Comparison of ENCODE assay signal across 1 cellular context in the genomic region with DNA sequence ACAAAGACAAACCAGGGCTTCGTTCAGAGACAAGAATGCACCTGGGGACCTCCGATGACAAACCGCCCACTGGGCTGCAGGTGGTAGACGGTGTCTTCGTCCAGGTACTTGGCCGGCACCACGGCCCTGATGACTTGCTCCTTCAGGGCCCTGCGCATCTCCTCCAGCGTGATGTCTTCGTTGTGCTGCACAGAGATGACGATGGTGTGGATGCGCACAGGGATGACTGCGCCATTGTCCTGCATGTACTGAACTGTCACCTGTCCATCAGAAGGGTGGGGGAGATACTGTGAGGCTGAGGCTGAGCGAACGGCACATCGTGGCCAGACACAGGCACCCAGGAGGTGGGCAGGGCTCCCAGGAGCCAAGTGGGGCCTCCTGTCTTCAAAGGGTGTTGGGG.
TF ChIP-seq lines count a peak whose summit lies in the region.

No MANE protein-coding gene starts in this region.

TF ChIP-seq in HepG2, 621 proteins besides CTCF, POLR2A, EP300 and RAD21:
- no peak for TF ChIP-seq WIZ (CRISPR knock-in tag; IDR thresholded peaks at IDR 0.05)
- TF ChIP-seq ZNF431 (CRISPR knock-in tag; IDR thresholded peaks at IDR 0.05; ENCODE audit: borderline replicate concordance, low read depth), result no peak
- TF ChIP-seq DNMT3B (CRISPR knock-in tag; conservative IDR thresholded peaks at IDR 0.05), result no peak
- no peak for TF ChIP-seq FOXP1 (IDR thresholded peaks at IDR 0.05)
- no peak for TF ChIP-seq FOXP1 (CRISPR knock-in tag; IDR thresholded peaks at IDR 0.05)
- TF ChIP-seq HNRNPUL1 (IDR thresholded peaks at IDR 0.05; ENCODE audit: low read depth, low read length), result no peak
- no peak for TF ChIP-seq PRMT3 (CRISPR knock-in tag; IDR thresholded peaks at IDR 0.05; ENCODE audit: borderline replicate concordance, low read depth)
- TF ChIP-seq TBX3 (IDR thresholded peaks at IDR 0.05; ENCODE audit: borderline replicate concordance), result no peak
- TF ChIP-seq TGIF2 (CRISPR knock-in tag; IDR thresholded peaks at IDR 0.05), result no peak
- TF ChIP-seq, protein P1, sequence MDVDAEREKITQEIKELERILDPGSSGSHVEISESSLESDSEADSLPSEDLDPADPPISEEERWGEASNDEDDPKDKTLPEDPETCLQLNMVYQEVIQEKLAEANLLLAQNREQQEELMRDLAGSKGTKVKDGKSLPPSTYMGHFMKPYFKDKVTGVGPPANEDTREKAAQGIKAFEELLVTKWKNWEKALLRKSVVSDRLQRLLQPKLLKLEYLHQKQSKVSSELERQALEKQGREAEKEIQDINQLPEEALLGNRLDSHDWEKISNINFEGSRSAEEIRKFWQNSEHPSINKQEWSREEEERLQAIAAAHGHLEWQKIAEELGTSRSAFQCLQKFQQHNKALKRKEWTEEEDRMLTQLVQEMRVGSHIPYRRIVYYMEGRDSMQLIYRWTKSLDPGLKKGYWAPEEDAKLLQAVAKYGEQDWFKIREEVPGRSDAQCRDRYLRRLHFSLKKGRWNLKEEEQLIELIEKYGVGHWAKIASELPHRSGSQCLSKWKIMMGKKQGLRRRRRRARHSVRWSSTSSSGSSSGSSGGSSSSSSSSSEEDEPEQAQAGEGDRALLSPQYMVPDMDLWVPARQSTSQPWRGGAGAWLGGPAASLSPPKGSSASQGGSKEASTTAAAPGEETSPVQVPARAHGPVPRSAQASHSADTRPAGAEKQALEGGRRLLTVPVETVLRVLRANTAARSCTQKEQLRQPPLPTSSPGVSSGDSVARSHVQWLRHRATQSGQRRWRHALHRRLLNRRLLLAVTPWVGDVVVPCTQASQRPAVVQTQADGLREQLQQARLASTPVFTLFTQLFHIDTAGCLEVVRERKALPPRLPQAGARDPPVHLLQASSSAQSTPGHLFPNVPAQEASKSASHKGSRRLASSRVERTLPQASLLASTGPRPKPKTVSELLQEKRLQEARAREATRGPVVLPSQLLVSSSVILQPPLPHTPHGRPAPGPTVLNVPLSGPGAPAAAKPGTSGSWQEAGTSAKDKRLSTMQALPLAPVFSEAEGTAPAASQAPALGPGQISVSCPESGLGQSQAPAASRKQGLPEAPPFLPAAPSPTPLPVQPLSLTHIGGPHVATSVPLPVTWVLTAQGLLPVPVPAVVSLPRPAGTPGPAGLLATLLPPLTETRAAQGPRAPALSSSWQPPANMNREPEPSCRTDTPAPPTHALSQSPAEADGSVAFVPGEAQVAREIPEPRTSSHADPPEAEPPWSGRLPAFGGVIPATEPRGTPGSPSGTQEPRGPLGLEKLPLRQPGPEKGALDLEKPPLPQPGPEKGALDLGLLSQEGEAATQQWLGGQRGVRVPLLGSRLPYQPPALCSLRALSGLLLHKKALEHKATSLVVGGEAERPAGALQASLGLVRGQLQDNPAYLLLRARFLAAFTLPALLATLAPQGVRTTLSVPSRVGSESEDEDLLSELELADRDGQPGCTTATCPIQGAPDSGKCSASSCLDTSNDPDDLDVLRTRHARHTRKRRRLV (CRISPR knock-in tag; IDR thresholded peaks at IDR 0.05), result no peak
- TF ChIP-seq, protein P2, sequence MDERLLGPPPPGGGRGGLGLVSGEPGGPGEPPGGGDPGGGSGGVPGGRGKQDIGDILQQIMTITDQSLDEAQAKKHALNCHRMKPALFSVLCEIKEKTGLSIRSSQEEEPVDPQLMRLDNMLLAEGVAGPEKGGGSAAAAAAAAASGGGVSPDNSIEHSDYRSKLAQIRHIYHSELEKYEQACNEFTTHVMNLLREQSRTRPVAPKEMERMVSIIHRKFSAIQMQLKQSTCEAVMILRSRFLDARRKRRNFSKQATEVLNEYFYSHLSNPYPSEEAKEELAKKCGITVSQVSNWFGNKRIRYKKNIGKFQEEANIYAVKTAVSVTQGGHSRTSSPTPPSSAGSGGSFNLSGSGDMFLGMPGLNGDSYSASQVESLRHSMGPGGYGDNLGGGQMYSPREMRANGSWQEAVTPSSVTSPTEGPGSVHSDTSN (CRISPR knock-in tag; IDR thresholded peaks at IDR 0.05), result no peak
- TF ChIP-seq, protein P3, sequence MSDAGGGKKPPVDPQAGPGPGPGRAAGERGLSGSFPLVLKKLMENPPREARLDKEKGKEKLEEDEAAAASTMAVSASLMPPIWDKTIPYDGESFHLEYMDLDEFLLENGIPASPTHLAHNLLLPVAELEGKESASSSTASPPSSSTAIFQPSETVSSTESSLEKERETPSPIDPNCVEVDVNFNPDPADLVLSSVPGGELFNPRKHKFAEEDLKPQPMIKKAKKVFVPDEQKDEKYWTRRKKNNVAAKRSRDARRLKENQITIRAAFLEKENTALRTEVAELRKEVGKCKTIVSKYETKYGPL (CRISPR knock-in tag; IDR thresholded peaks at IDR 0.05), result no peak
- TF ChIP-seq ZNF138 (CRISPR knock-in tag; IDR thresholded peaks at IDR 0.05; ENCODE audit: low read depth), result no peak
- no peak for TF ChIP-seq ZNF552 (CRISPR knock-in tag; IDR thresholded peaks at IDR 0.05; ENCODE audit: borderline replicate concordance)
- no peak for TF ChIP-seq RFXAP (CRISPR knock-in tag; IDR thresholded peaks at IDR 0.05; ENCODE audit: borderline replicate concordance)
- no peak for TF ChIP-seq HDAC2 (CRISPR knock-in tag; IDR thresholded peaks at IDR 0.05)
- TF ChIP-seq TCF7L2 (IDR thresholded peaks at IDR 0.05; ENCODE audit: low read depth, low read length), result no peak
- no peak for TF ChIP-seq MYNN (CRISPR knock-in tag; IDR thresholded peaks at IDR 0.05; ENCODE audit: low read depth)
- no peak for TF ChIP-seq HOMEZ (CRISPR knock-in tag; IDR thresholded peaks at IDR 0.05; ENCODE audit: low read depth)
